ENCODE assay signal across 11 cellular contexts in the genomic region with DNA sequence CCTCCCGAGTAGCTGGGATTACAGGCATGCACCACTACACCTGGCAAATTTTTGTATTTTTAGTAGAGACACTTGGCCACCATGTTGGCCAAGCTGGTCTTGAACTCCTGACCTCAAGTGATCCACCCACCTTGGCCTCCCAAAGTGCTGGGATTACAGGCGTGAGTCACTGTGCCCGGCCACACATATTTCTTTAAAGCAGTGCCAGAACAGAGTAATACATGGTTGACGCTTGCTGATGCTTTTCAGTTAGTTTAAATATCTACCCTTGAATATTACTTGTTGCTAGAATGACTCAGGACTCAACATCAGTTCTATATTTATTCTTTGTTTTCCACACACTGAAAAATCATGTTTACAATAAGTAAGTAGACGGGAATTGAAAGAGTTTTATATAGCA. TPM values are rescaled to one million over a fixed set of nuclear protein-coding genes. Genes with fewer than 3 reads are reported as not detected.
"Had no signal": no experiment of that assay in that cellular context is flagged by ENCODE, and none has a peak within 500 bp of the region (broad histone marks: within the 10 kb centered on the region; RNA-seq: fewer than 3 reads in every experiment).

No MANE protein-coding gene starts in this region.

RNA-seq across cellular contexts. Expression of a gene that starts 4.1 kb away (rescaled TPM):
- total RNA-seq: activated CD8-positive, alpha-beta T cell treated with anti-CD3 and anti-CD28 coated beads for 36 hours; activated naive CD8-positive, alpha-beta T cell treated with anti-CD3 and anti-CD28 coated beads for 36 hours; activated T-cell treated with anti-CD3 and anti-CD28 coated beads, Interleukin-2, amount 50 U/mL, for 72 hours; activated T-helper 2 cell treated with anti-CD3 and anti-CD28 coated beads, Interferon-gamma antibody, Interleukin-2, Interleukin-4, amounts not matched to agents 10 μg/mL and 5 μg/mL and 100 μg/mL, durations not matched to agents 14 hours and 24 hours and 36 hours; body of pancreas; bronchial epithelial cell; NCI-H460; PC-9; Right ventricle myocardium inferior; T-helper 1 cell treated with Interleukin-12 subunit alpha and Interleukin-12 subunit beta and Interleukin-4 antibody, amounts not matched to agents 30 ng/mL and 1 ng/mL, for 36 hours had no signal
- polyA plus RNA-seq: adipose tissue had no signal

RNA-seq across cellular contexts. Expression of a gene that starts 34.5 kb away (rescaled TPM):
- total RNA-seq: activated CD8-positive, alpha-beta T cell treated with anti-CD3 and anti-CD28 coated beads for 36 hours; activated naive CD8-positive, alpha-beta T cell treated with anti-CD3 and anti-CD28 coated beads for 36 hours; activated T-cell treated with anti-CD3 and anti-CD28 coated beads, Interleukin-2, amount 50 U/mL, for 72 hours; activated T-helper 2 cell treated with anti-CD3 and anti-CD28 coated beads, Interferon-gamma antibody, Interleukin-2, Interleukin-4, amounts not matched to agents 10 μg/mL and 5 μg/mL and 100 μg/mL, durations not matched to agents 14 hours and 24 hours and 36 hours; bronchial epithelial cell; NCI-H460; PC-9; Right ventricle myocardium inferior; T-helper 1 cell treated with Interleukin-12 subunit alpha and Interleukin-12 subunit beta and Interleukin-4 antibody, amounts not matched to agents 30 ng/mL and 1 ng/mL, for 36 hours had no signal
